ENCODE assay signal across 8 cellular contexts in genomic region chr7:128381161-128381821, GRCh38. TPM values are rescaled to one million over a fixed set of nuclear protein-coding genes. Genes with fewer than 3 reads are reported as not detected.
DNase-seq lines count a peak whose midpoint lies in the region; ATAC-seq and TF ChIP-seq lines count a peak whose summit lies in the region.

No MANE protein-coding gene starts in this region.

- ATAC-seq in stimulated activated naive CD8-positive, alpha-beta T cell treated with anti-CD3 and anti-CD28 coated beads, Interleukin-15, Interleukin-2, amounts not matched to agents 100 U/mL and 50 U/mL, for 24 hours, result peak; percentile 33
- ATAC-seq in HG02938 (IDR thresholded peaks at IDR 0.05; ENCODE audit: unreplicated experiment) (no peak), GM18870 (IDR thresholded peaks at IDR 0.05; ENCODE audit: unreplicated experiment) (no peak)

- peaks cover 42% of the 10 kb centered on the region for H3K4me1 ChIP-seq in cardiac muscle cell (ENCODE audit: low read depth)

- no peak overlapping the region for H3K27ac Mint-ChIP-seq in activated CD4-positive, alpha-beta T cell treated with anti-CD3 and anti-CD28 coated beads, Interleukin-2, amount 10 ng/mL, durations not matched to agents 24 days and 14 days

- H3K4me3 ChIP-seq in cardiac muscle cell, result no peak overlapping the region

- no peaks in the 10 kb centered on the region for H3K9me3 ChIP-seq in cardiac muscle cell (ENCODE audit: low read depth)

- H3K36me3 Mint-ChIP-seq in activated CD4-positive, alpha-beta T cell treated with anti-CD3 and anti-CD28 coated beads, Interleukin-2, amount 10 ng/mL, durations not matched to agents 24 days and 14 days (ENCODE audit: low read depth), result no peaks in the 10 kb centered on the region

- DNase-seq in activated naive CD4-positive, alpha-beta T cell treated with Interleukin-2 at 50 U/mL for 16 hours, result peak; percentile 35
- DNase-seq in activated naive CD4-positive, alpha-beta T cell treated with anti-CD3 and anti-CD28 coated beads, Interleukin-2, amount 50 U/mL, for 16 hours, result no peak
- peak; percentile 78 for DNase-seq in activated CD4-positive, alpha-beta T cell treated with anti-CD3 and anti-CD28 coated beads, Interleukin-2, amount 10 ng/mL, durations not matched to agents 24 days and 14 days
- DNase-seq in cardiac muscle cell (ENCODE audit: low read depth in 1 of 2, low spot score in 1 of 2) (peak in 1 of 2 donors; percentile 69), NCI-H1436 treated with DMSO at 0.1 percent for 48 hours (lab: John Stamatoyannopoulos, UW) (no peak)
- DNase-seq in stimulated activated naive CD8-positive, alpha-beta T cell treated with anti-CD3 and anti-CD28 coated beads, Interleukin-15, Interleukin-2, amounts not matched to agents 100 U/mL and 50 U/mL, for 24 hours, result peak; percentile 64

- intact Hi-C loops in activated CD4-positive, alpha-beta T cell treated with anti-CD3 and anti-CD28 coated beads, Interleukin-2, amount 10 ng/mL, durations not matched to agents 24 days and 14 days (cut with micrococcal nuclease), result no loop called here

- TF ChIP-seq CTCF in cardiac muscle cell (IDR thresholded peaks at IDR 0.05; ENCODE audit: low read depth, low read length), result peak; percentile 69

- peak overlapping the region; percentile 78 for H3K27ac ChIP-seq in cardiac muscle cell

- no peaks in the 10 kb centered on the region for H3K4me1 Mint-ChIP-seq in activated CD4-positive, alpha-beta T cell treated with anti-CD3 and anti-CD28 coated beads, Interleukin-2, amount 10 ng/mL, durations not matched to agents 24 days and 14 days

- no peaks in the 10 kb centered on the region for H3K36me3 ChIP-seq in cardiac muscle cell

- no peaks in the 10 kb centered on the region for H3K9me3 Mint-ChIP-seq in activated CD4-positive, alpha-beta T cell treated with anti-CD3 and anti-CD28 coated beads, Interleukin-2, amount 10 ng/mL, durations not matched to agents 24 days and 14 days

- no peaks in the 10 kb centered on the region for H3K27me3 ChIP-seq in cardiac muscle cell

- H3K4me3 Mint-ChIP-seq in activated CD4-positive, alpha-beta T cell treated with anti-CD3 and anti-CD28 coated beads, Interleukin-2, amount 10 ng/mL, durations not matched to agents 24 days and 14 days, result no peak overlapping the region

- peaks cover 11% of the 10 kb centered on the region for H3K27me3 Mint-ChIP-seq in activated CD4-positive, alpha-beta T cell treated with anti-CD3 and anti-CD28 coated beads, Interleukin-2, amount 10 ng/mL, durations not matched to agents 24 days and 14 days

RNA-seq across cellular contexts. Expression of gene PRRT4, which starts 19.8 kb away (rescaled TPM):
- 0.14 TPM in 2 replicates for total RNA-seq in activated CD4-positive, alpha-beta T cell treated with anti-CD3 and anti-CD28 coated beads, Interleukin-2, amount 10 ng/mL, durations not matched to agents 24 days and 14 days
- 17.6 and 26.6 TPM in 2 replicates for total RNA-seq in cardiac muscle cell
- 13.2 and 20.7 TPM in 2 replicates for polyA plus RNA-seq in cardiac muscle cell

RNA-seq across cellular contexts. Expression of gene IMPDH1, which starts 28.5 kb away (rescaled TPM):
- 102 and 105 TPM in 2 replicates for total RNA-seq in activated CD4-positive, alpha-beta T cell treated with anti-CD3 and anti-CD28 coated beads, Interleukin-2, amount 10 ng/mL, durations not matched to agents 24 days and 14 days
- total RNA-seq in cardiac muscle cell, result 23.1 and 24.0 TPM in 2 replicates
- polyA plus RNA-seq in cardiac muscle cell, result 20.5 and 27.5 TPM in 2 replicates

RNA-seq across cellular contexts. Expression of gene RBM28, which starts 37.6 kb away (rescaled TPM):
- 76.7 and 85.8 TPM in 2 replicates for total RNA-seq in activated CD4-positive, alpha-beta T cell treated with anti-CD3 and anti-CD28 coated beads, Interleukin-2, amount 10 ng/mL, durations not matched to agents 24 days and 14 days
- 13.1 and 26.4 TPM in 2 replicates for total RNA-seq in cardiac muscle cell
- 23.0 and 33.5 TPM in 2 replicates for polyA plus RNA-seq in cardiac muscle cell

Comparison
In these comparisons a context has a peak if more than half of its experiments do, and no peak if none do; other contexts are left out.
1. DNase-seq: peak in activated naive CD4-positive, alpha-beta T cell treated with Interleukin-2 at 50 U/mL for 16 hours (single experiment), activated CD4-positive, alpha-beta T cell treated with anti-CD3 and anti-CD28 coated beads, Interleukin-2, amount 10 ng/mL, durations not matched to agents 24 days and 14 days (single experiment) and stimulated activated naive CD8-positive, alpha-beta T cell treated with anti-CD3 and anti-CD28 coated beads, Interleukin-15, Interleukin-2, amounts not matched to agents 100 U/mL and 50 U/mL, for 24 hours (single experiment); none in activated naive CD4-positive, alpha-beta T cell treated with anti-CD3 and anti-CD28 coated beads, Interleukin-2, amount 50 U/mL, for 16 hours (single experiment) and NCI-H1436 treated with DMSO at 0.1 percent for 48 hours (single experiment).
2. RNA of gene PRRT4, which starts 19.8 kb away (total RNA-seq): 17.6 to 26.6 TPM in cardiac muscle cell; 0.14 TPM in activated CD4-positive, alpha-beta T cell treated with anti-CD3 and anti-CD28 coated beads, Interleukin-2, amount 10 ng/mL, durations not matched to agents 24 days and 14 days; every median in the first group is over 10 times any median in the second.